In genomic region chr12:101857043-101857558, GRCh38 we compare ENCODE assay signal across 10 cellular contexts. TPM values are rescaled to one million over a fixed set of nuclear protein-coding genes. Genes with fewer than 3 reads are reported as not detected.
DNase-seq lines count a peak whose midpoint lies in the region; ATAC-seq and TF ChIP-seq lines count a peak whose summit lies in the region.
"Had no signal": no experiment of that assay in that cellular context is flagged by ENCODE, and none has a peak within 500 bp of the region (broad histone marks: within the 10 kb centered on the region; RNA-seq: fewer than 3 reads in every experiment).

No MANE protein-coding gene starts in this region.

- peaks cover 31% of the 10 kb centered on the region for H3K4me1 Mint-ChIP-seq in stimulated activated effector memory CD8-positive, alpha-beta T cell treated with anti-CD3 and anti-CD28 coated beads, Interleukin-12 subunit alpha, Interleukin-12 subunit beta, amount 100 ng/mL, for 72 hours
- peaks cover 8% of the 10 kb centered on the region for H3K4me1 Mint-ChIP-seq in progenitor cell of endocrine pancreas (ENCODE audit: low read depth)

- dilution Hi-C loops in mammary epithelial cell (cut with HindIII; ENCODE audit: low sequenced_read_pairs) = no loop called here

- no peak overlapping the region for H2AFZ ChIP-seq in mammary epithelial cell (ENCODE audit: low read depth, low read length)

- no peaks in the 10 kb centered on the region for H3K27me3 ChIP-seq in mammary epithelial cell (ENCODE audit: insufficient read depth, low read length)
- no peaks in the 10 kb centered on the region for H3K27me3 ChIP-seq in WERI-Rb-1 (ENCODE audit: insufficient read depth, low read depth, severe bottlenecking)

- H3K4me1 ChIP-seq in mammary epithelial cell (ENCODE audit: insufficient read depth, low read length) = peaks cover 42% of the 10 kb centered on the region

- H3K27ac ChIP-seq in mammary epithelial cell (ENCODE audit: insufficient read depth, low read depth, low read length) = no peak overlapping the region
- H3K27ac ChIP-seq in WERI-Rb-1 = no peak overlapping the region
- H3K27ac ChIP-seq: 22Rv1 had no signal

- 76% methylated on average over 1 of the region's 1 CpG for WGBS in mammary epithelial cell (ENCODE audit: low coverage, missing lambda C conversion rate)

- H3K9me3 ChIP-seq in mammary epithelial cell (replicated peaks; ENCODE audit: insufficient read depth, low read length) (no peaks in the 10 kb centered on the region), WERI-Rb-1 (ENCODE audit: severe bottlenecking) (no peaks in the 10 kb centered on the region)

- no peaks in the 10 kb centered on the region for H3K36me3 Mint-ChIP-seq in stimulated activated effector memory CD8-positive, alpha-beta T cell treated with anti-CD3 and anti-CD28 coated beads, Interleukin-12 subunit alpha, Interleukin-12 subunit beta, amount 100 ng/mL, for 72 hours
- H3K36me3 Mint-ChIP-seq in progenitor cell of endocrine pancreas (ENCODE audit: insufficient read depth) = no peaks in the 10 kb centered on the region

- H3K27me3 Mint-ChIP-seq in progenitor cell of endocrine pancreas = no peaks in the 10 kb centered on the region

- no peaks in the 10 kb centered on the region for H3K36me3 ChIP-seq in mammary epithelial cell (ENCODE audit: insufficient read depth, low read length)
- H3K36me3 ChIP-seq in WERI-Rb-1 = no peaks in the 10 kb centered on the region

- no peaks in the 10 kb centered on the region for H3K79me2 ChIP-seq in mammary epithelial cell (ENCODE audit: insufficient read depth, low read length)

- peak; percentile 58 for ATAC-seq in HG03354 (IDR thresholded peaks at IDR 0.05; ENCODE audit: poor library complexity, severe bottlenecking, unreplicated experiment)
- ATAC-seq in stimulated activated effector memory CD8-positive, alpha-beta T cell treated with anti-CD3 and anti-CD28 coated beads, Interleukin-12 subunit alpha, Interleukin-12 subunit beta, amount 100 ng/mL, for 72 hours = peak; percentile 80

- H3K4me3 Mint-ChIP-seq in stimulated activated effector memory CD8-positive, alpha-beta T cell treated with anti-CD3 and anti-CD28 coated beads, Interleukin-12 subunit alpha, Interleukin-12 subunit beta, amount 100 ng/mL, for 72 hours = no peak overlapping the region
- H3K4me3 Mint-ChIP-seq in progenitor cell of endocrine pancreas (ENCODE audit: low read depth) = no peak overlapping the region
- H3K4me3 Mint-ChIP-seq: T-helper 1 cell treated with Interleukin-12 subunit alpha and Interleukin-12 subunit beta and Interleukin-4 antibody, amounts not matched to agents 30 μg/mL and 1 μg/mL, for 36 hours had no signal

- DNase-seq in SIG-M5 treated with dmso at 0.1 percent for 504 hours (lab: John Stamatoyannopoulos, UW; ENCODE audit: unreplicated experiment) (peak; percentile 97), SIG-M5 (lab: John Stamatoyannopoulos, UW) (no peak), mammary epithelial cell (peak; percentile 84), progenitor cell of endocrine pancreas (ENCODE audit: low spot score, unreplicated experiment) (no peak), WERI-Rb-1 (no peak), HuH-7 (ENCODE audit: low spot score) (no peak)
- no peak for DNase-seq in stimulated activated effector memory CD8-positive, alpha-beta T cell treated with anti-CD3 and anti-CD28 coated beads, Interleukin-12 subunit alpha, Interleukin-12 subunit beta, amount 100 ng/mL, for 72 hours (ENCODE audit: low spot score in 2 of 2)

- no peaks in the 10 kb centered on the region for H3K9me3 Mint-ChIP-seq in stimulated activated effector memory CD8-positive, alpha-beta T cell treated with anti-CD3 and anti-CD28 coated beads, Interleukin-12 subunit alpha, Interleukin-12 subunit beta, amount 100 ng/mL, for 72 hours
- no peaks in the 10 kb centered on the region for H3K9me3 Mint-ChIP-seq in progenitor cell of endocrine pancreas (ENCODE audit: low read depth)

- in situ Hi-C loops in mammary epithelial cell (cut with MboI; ENCODE audit: low sequenced_read_pairs in 2 of 2) = no loop called here

- no peak overlapping the region for H3K9ac ChIP-seq in mammary epithelial cell (ENCODE audit: insufficient read depth, low read length)

- TF ChIP-seq CTCF in mammary epithelial cell (conservative IDR thresholded peaks at IDR 0.05 in 1 of 2, IDR thresholded peaks at IDR 0.05 in 1 of 2; ENCODE audit: extremely low read depth in 1 of 2, insufficient read depth in 1 of 2, low read depth in 1 of 2, low read length in 2 of 2) = no peak
- no peak for TF ChIP-seq CTCF in progenitor cell of endocrine pancreas (IDR thresholded peaks at IDR 0.05; ENCODE audit: unreplicated experiment)
- TF ChIP-seq CTCF in WERI-Rb-1 (IDR thresholded peaks at IDR 0.05; ENCODE audit: low read depth, low read length) = no peak

- H4K20me1 ChIP-seq in mammary epithelial cell (ENCODE audit: insufficient read depth, low read length) = no peaks in the 10 kb centered on the region

- H3K4me2 ChIP-seq in mammary epithelial cell (ENCODE audit: insufficient read depth, low read depth, low read length) = no peak overlapping the region

- no peak overlapping the region for H3K27ac Mint-ChIP-seq in stimulated activated effector memory CD8-positive, alpha-beta T cell treated with anti-CD3 and anti-CD28 coated beads, Interleukin-12 subunit alpha, Interleukin-12 subunit beta, amount 100 ng/mL, for 72 hours
- H3K27ac Mint-ChIP-seq in progenitor cell of endocrine pancreas = no peak overlapping the region
- H3K27ac Mint-ChIP-seq: T-helper 1 cell treated with Interleukin-12 subunit alpha and Interleukin-12 subunit beta and Interleukin-4 antibody, amounts not matched to agents 30 μg/mL and 1 μg/mL, for 36 hours had no signal

- H3K4me3 ChIP-seq in mammary epithelial cell (replicated peaks in 1 of 3; ENCODE audit: insufficient read depth in 1 of 3, low read depth in 2 of 3, low read length in 3 of 3) = no peak overlapping the region
- H3K4me3 ChIP-seq in WERI-Rb-1 (ENCODE audit: low read depth, low read length) = no peak overlapping the region

- CTCF ChIA-PET in mammary epithelial cell (lab: Charles Lee; ENCODE audit: low non-redundant PET) = no interaction called here

- intact Hi-C loops in mammary epithelial cell (cut with micrococcal nuclease) = no loop called here

- no TSS peak for BruUV-seq in mammary epithelial cell (replicated peaks; lab: Mats Ljungman, UMichigan)

RNA-seq across cellular contexts. Expression of gene DRAM1, which starts 20.3 kb away (rescaled TPM):
- total RNA-seq in mammary epithelial cell = 10 to 100 TPM; 24.1 to 35.2 TPM
- polyA plus RNA-seq in mammary epithelial cell = 11.2 TPM
- polyA minus RNA-seq in mammary epithelial cell = 10.1 TPM
- total RNA-seq in progenitor cell of endocrine pancreas = 3.8 and 6.5 TPM in 2 replicates

RNA-seq across cellular contexts. Expression of gene GNPTAB, which starts 26.3 kb away (rescaled TPM):
- total RNA-seq in mammary epithelial cell (10 to 100 TPM; 36.1 to 52.2 TPM), progenitor cell of endocrine pancreas (22.9 and 23.2 TPM in 2 replicates)
- polyA plus RNA-seq in mammary epithelial cell = 20.4 TPM
- polyA minus RNA-seq in mammary epithelial cell = 70.1 TPM

Comparison
In these comparisons a context has a peak if more than half of its experiments do, and no peak if none do; other contexts are left out.
1. DNase-seq: peak in SIG-M5 treated with dmso at 0.1 percent for 504 hours (single experiment) and mammary epithelial cell (single experiment); none in SIG-M5 (single experiment), stimulated activated effector memory CD8-positive, alpha-beta T cell treated with anti-CD3 and anti-CD28 coated beads, Interleukin-12 subunit alpha, Interleukin-12 subunit beta, amount 100 ng/mL, for 72 hours (0 of 2), progenitor cell of endocrine pancreas (single experiment), WERI-Rb-1 (single experiment) and HuH-7 (single experiment).